2 cellular contexts compared by ENCODE assay signal in genomic region chr18:23851470-23852002, GRCh38.
TF ChIP-seq lines count a peak whose summit lies in the region.

No MANE protein-coding gene starts in this region.

TF ChIP-seq in HEK293T, 16 proteins besides CTCF, POLR2A, EP300 and RAD21 (continued from another document):
- TF ChIP-seq ARNT (IDR thresholded peaks at IDR 0.05): no peak
- TF ChIP-seq ZNF384 (IDR thresholded peaks at IDR 0.05): no peak

TF ChIP-seq in GM23338, 12 proteins besides CTCF, POLR2A, EP300 and RAD21 (continued from another document):
- TF ChIP-seq ZNF462 (CRISPR knock-in tag; IDR thresholded peaks at IDR 0.05) (no peak), REST (IDR thresholded peaks at IDR 0.05; ENCODE audit: unreplicated experiment) (no peak), NANOG (IDR thresholded peaks at IDR 0.05; ENCODE audit: borderline replicate concordance) (no peak)
